Comparison of ENCODE assay signal across 18 cellular contexts in the genomic region with DNA sequence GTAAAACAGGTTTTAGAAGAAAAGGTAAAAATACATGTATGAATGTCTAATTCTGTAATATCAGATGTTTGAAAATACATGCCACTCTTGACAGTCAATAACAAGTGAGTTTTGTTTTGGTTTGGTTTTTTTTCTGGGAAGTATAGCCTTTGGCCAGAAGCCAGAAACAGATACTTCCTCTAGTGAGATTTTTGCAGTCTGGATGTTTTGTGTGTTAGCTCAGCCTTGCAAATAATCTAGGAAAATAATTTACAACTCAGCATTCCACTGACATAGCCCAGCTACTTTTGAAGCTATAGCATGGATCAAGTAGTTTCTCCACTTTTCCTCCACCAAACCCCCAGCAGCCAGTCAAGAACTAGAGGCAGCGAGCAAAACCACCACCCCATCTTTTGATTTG. TPM values are rescaled to one million over a fixed set of nuclear protein-coding genes. Genes with fewer than 3 reads are reported as not detected.
DNase-seq lines count a peak whose midpoint lies in the region; ATAC-seq, FAIRE-seq and TF ChIP-seq lines count a peak whose summit lies in the region.
"Had no signal": no experiment of that assay in that cellular context is flagged by ENCODE, and none has a peak within 500 bp of the region (broad histone marks: within the 10 kb centered on the region; RNA-seq: fewer than 3 reads in every experiment).

No MANE protein-coding gene starts in this region.

- peaks cover 40% of the 10 kb centered on the region for H3K4me1 ChIP-seq in endothelial cell of umbilical vein (ENCODE audit: control insufficient read depth, extremely low read depth, insufficient read depth, low read length)
- H3K4me1 ChIP-seq: HAP-1 had no signal

- no peaks in the 10 kb centered on the region for H3K9me1 ChIP-seq in endothelial cell of umbilical vein (replicated peaks; ENCODE audit: control insufficient read depth, extremely low read depth, insufficient read depth, low read length)

- peak; percentile 57 for FAIRE-seq in endothelial cell of umbilical vein (lab: Jason Lieb, UNC)

- H3K27me3 ChIP-seq in endothelial cell of umbilical vein (ENCODE audit: control insufficient read depth in 2 of 2, insufficient read depth in 2 of 2, low read length in 2 of 2): no peaks in the 10 kb centered on the region
- H3K27me3 ChIP-seq: gastrocnemius medialis had no signal

- no peak for TF ChIP-seq POLR2A in endothelial cell of umbilical vein (IDR thresholded peaks at IDR 0.05; ENCODE audit: low read depth, low read length)

- H3K4me1 Mint-ChIP-seq in mesothelial cell of epicardium: peaks cover 26% of the 10 kb centered on the region
- H3K4me1 Mint-ChIP-seq: IgD-negative memory B cell had no signal

- in situ Hi-C loops in Caki2 (cut with HindIII; ENCODE audit: low pct_unique_long_range_greater_than_20kb, low sequenced_read_pairs): no loop called here

- peak overlapping the region; percentile 55 for H3K27ac ChIP-seq in endothelial cell of umbilical vein (ENCODE audit: insufficient read depth, low read depth, low read length)
- H3K27ac ChIP-seq: WERI-Rb-1 had no signal

- dilution Hi-C loops in endothelial cell of umbilical vein (cut with MboI; ENCODE audit: extremely low pct_ligation_motif_present, low sequenced_read_pairs): no loop called here

- H3K4me3 Mint-ChIP-seq in mesothelial cell of epicardium: no peak overlapping the region
- H3K4me3 Mint-ChIP-seq: IgD-negative memory B cell had no signal

- ATAC-seq in GM19452 (IDR thresholded peaks at IDR 0.05; ENCODE audit: unreplicated experiment): no peak
- ATAC-seq in HG03432 (IDR thresholded peaks at IDR 0.05; ENCODE audit: unreplicated experiment): no peak
- ATAC-seq: gastrocnemius medialis had no signal

- peak overlapping the region; percentile 40 for H3K4me2 ChIP-seq in endothelial cell of umbilical vein (ENCODE audit: insufficient read depth, low read length)

- H2AFZ ChIP-seq in endothelial cell of umbilical vein (ENCODE audit: low read depth, low read length): no peak overlapping the region

- H3K27me3 Mint-ChIP-seq in mesothelial cell of epicardium (ENCODE audit: low read depth): no peaks in the 10 kb centered on the region

- no peak overlapping the region for H3K9ac ChIP-seq in endothelial cell of umbilical vein (replicated peaks; ENCODE audit: extremely low read depth, insufficient read depth, low read length)

- BruUV-seq in endothelial cell of umbilical vein (replicated peaks; lab: Mats Ljungman, UMichigan): no TSS peak

- H3K9me3 ChIP-seq in endothelial cell of umbilical vein (replicated peaks; ENCODE audit: control insufficient read depth, insufficient read depth, low read length): no peaks in the 10 kb centered on the region
- H3K9me3 ChIP-seq: gastrocnemius medialis, HAP-1 had no signal

- no peaks in the 10 kb centered on the region for H3K9me3 Mint-ChIP-seq in mesothelial cell of epicardium
- H3K9me3 Mint-ChIP-seq: IgD-negative memory B cell had no signal

- CTCF ChIA-PET in endothelial cell of umbilical vein (lab: Charles Lee): interaction anchor here (0.8 kb wide), 1 partner anchor 203 kb away, joined by 3 read pairs; no protein-coding TSS in a partner anchor

- intact Hi-C loops in endothelial cell of umbilical vein (cut with micrococcal nuclease): loop anchor here (1.0 to 2.0 kb wide), 2 partner anchors 8 to 16 kb away; no protein-coding TSS in a partner anchor

- H3K4me3 ChIP-seq in endothelial cell of umbilical vein (replicated peaks in 1 of 3; ENCODE audit: insufficient read depth in 1 of 3, low read depth in 1 of 3, low read length in 3 of 3): no peak overlapping the region
- H3K4me3 ChIP-seq: gastrocnemius medialis, HAP-1 had no signal

- TF ChIP-seq CTCF in endothelial cell of umbilical vein (IDR thresholded peaks at IDR 0.05; ENCODE audit: extremely low read depth in 1 of 2, insufficient read depth in 1 of 2, low read depth in 1 of 2, low read length in 2 of 2): no peak
- no peak for TF ChIP-seq CTCF in mesothelial cell of epicardium (IDR thresholded peaks at IDR 0.05; ENCODE audit: unreplicated experiment)

- no peaks in the 10 kb centered on the region for H3K36me3 ChIP-seq in endothelial cell of umbilical vein (ENCODE audit: control insufficient read depth in 2 of 2, extremely low read depth in 1 of 2, insufficient read depth in 2 of 2, low read length in 2 of 2)
- H3K36me3 ChIP-seq: gastrocnemius medialis, HAP-1, WERI-Rb-1 had no signal

- peak; percentile 33 for DNase-seq in Caki2 (ENCODE audit: low read depth)
- peak; percentile 95 for DNase-seq in OCI-M1 (lab: John Stamatoyannopoulos, UW)
- DNase-seq in endothelial cell of umbilical vein (ENCODE audit: low read depth, low spot score): peak; percentile 87
- DNase-seq in mesothelial cell of epicardium (ENCODE audit: low spot score in 2 of 2, unreplicated experiment in 2 of 2): no peak
- DNase-seq in occipital lobe (lab: John Stamatoyannopoulos, UW): no peak
- DNase-seq in NCI-H2227 (lab: John Stamatoyannopoulos, UW; ENCODE audit: unreplicated experiment): no peak
- DNase-seq: anterior cingulate cortex, DMS79, gastrocnemius medialis, islet precursor cell, NCI-H1417, posterior cingulate gyrus, WERI-Rb-1 had no signal

- no peaks in the 10 kb centered on the region for H3K36me3 Mint-ChIP-seq in mesothelial cell of epicardium
- H3K36me3 Mint-ChIP-seq: IgD-negative memory B cell had no signal

- H3K79me2 ChIP-seq in endothelial cell of umbilical vein (ENCODE audit: control insufficient read depth, insufficient read depth, low read length): no peaks in the 10 kb centered on the region

- peak overlapping the region; percentile 91 for H3K27ac Mint-ChIP-seq in mesothelial cell of epicardium
- H3K27ac Mint-ChIP-seq: IgD-negative memory B cell had no signal

- POLR2A ChIA-PET in endothelial cell of umbilical vein (lab: Charles Lee): no interaction called here

- H4K20me1 ChIP-seq in endothelial cell of umbilical vein (replicated peaks; ENCODE audit: control insufficient read depth, extremely low read depth, insufficient read depth, low read length): no peaks in the 10 kb centered on the region

TF ChIP-seq in endothelial cell of umbilical vein, 7 proteins besides CTCF, POLR2A, EP300 and RAD21:
- no peak for TF ChIP-seq MAX (IDR thresholded peaks at IDR 0.05; ENCODE audit: insufficient read depth, insufficient read length)
- no peak for TF ChIP-seq MYC (IDR thresholded peaks at IDR 0.05; ENCODE audit: low read depth, low read length)
- TF ChIP-seq FOS (IDR thresholded peaks at IDR 0.05; ENCODE audit: borderline replicate concordance, insufficient read depth, low read length): no peak
- TF ChIP-seq GATA2 (IDR thresholded peaks at IDR 0.05; ENCODE audit: insufficient read depth, insufficient read length, low read depth, low read length): no peak
- TF ChIP-seq POLR2AphosphoS5 (IDR thresholded peaks at IDR 0.05; ENCODE audit: insufficient read depth, low read depth, low read length): no peak
- TF ChIP-seq JUN (IDR thresholded peaks at IDR 0.05; ENCODE audit: borderline replicate concordance, insufficient read depth, insufficient read length, low read depth): no peak
- TF ChIP-seq EZH2 (IDR thresholded peaks at IDR 0.05; ENCODE audit: borderline replicate concordance, low read depth, low read length, severe bottlenecking): no peak
TF ChIP-seq in endothelial cell of umbilical vein: peak in this region for 0.

RNA-seq across cellular contexts. Expression of gene SLC1A1, which starts 56.7 kb away (rescaled TPM):
- 39.8 and 41.6 TPM in 2 replicates for total RNA-seq in Caki2 (2014; rRNA removed; shearing (Covaris generic); ENCODE audit: low replicate concordance)
- total RNA-seq in endothelial cell of umbilical vein (6.5 and 8.3 TPM in 2 replicates), mesothelial cell of epicardium (3.5 to 4.8 TPM (median 3.9 TPM) in 3 replicates), occipital lobe (54.7 TPM)
- polyA plus RNA-seq in endothelial cell of umbilical vein: 5.2 and 5.8 TPM in 2 replicates
- 5.4 and 5.5 TPM in 2 replicates for polyA plus RNA-seq in endothelial cell of umbilical vein (2011; cell fraction: cytosol; rRNA removed)
- polyA plus RNA-seq in endothelial cell of umbilical vein (2011; cell fraction: nucleus; rRNA removed): 5.0 and 6.0 TPM in 2 replicates
- polyA plus RNA-seq in endothelial cell of umbilical vein (2012): 20.1 and 26.7 TPM in 2 replicates
- 8.7 and 11.5 TPM in 2 replicates for polyA minus RNA-seq in endothelial cell of umbilical vein
- 4.3 TPM for polyA minus RNA-seq in endothelial cell of umbilical vein (2011; cell fraction: cytosol; rRNA and poly(A)+ RNA removed)
- polyA minus RNA-seq in endothelial cell of umbilical vein (2011; cell fraction: nucleus; rRNA and poly(A)+ RNA removed): 3.8 and 4.6 TPM in 2 replicates
- total RNA-seq: mononuclear cell had no signal
- polyA plus RNA-seq: IgD-negative memory B cell had no signal

Comparison
In these comparisons a context has a peak if more than half of its experiments do, and no peak if none do; other contexts are left out.
1. DNase-seq: peak in Caki2 (single experiment), OCI-M1 (single experiment) and endothelial cell of umbilical vein (single experiment); none in mesothelial cell of epicardium (0 of 2), occipital lobe (single experiment) and NCI-H2227 (single experiment).